Comparison of ENCODE assay signal across 1 cellular context in genomic region chr10:95865814-95866447, GRCh38.
TF ChIP-seq lines count a peak whose summit lies in the region.

No MANE protein-coding gene starts in this region.

TF ChIP-seq in liver, 16 proteins besides CTCF, POLR2A, EP300 and RAD21 (continued from another document):
- no peak for TF ChIP-seq MAX (IDR thresholded peaks at IDR 0.05)
- TF ChIP-seq RXRA (IDR thresholded peaks at IDR 0.05): no peak
- TF ChIP-seq, protein P1, sequence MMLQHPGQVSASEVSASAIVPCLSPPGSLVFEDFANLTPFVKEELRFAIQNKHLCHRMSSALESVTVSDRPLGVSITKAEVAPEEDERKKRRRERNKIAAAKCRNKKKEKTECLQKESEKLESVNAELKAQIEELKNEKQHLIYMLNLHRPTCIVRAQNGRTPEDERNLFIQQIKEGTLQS (IDR thresholded peaks at IDR 0.05): no peak
- no peak for TF ChIP-seq REST (IDR thresholded peaks at IDR 0.05)
- peak; percentile 18 to 48 for TF ChIP-seq HNF4A (conservative IDR thresholded peaks at IDR 0.05)
- peak; percentile 23 for TF ChIP-seq SP1 (IDR thresholded peaks at IDR 0.05)
- TF ChIP-seq EGR1 (IDR thresholded peaks at IDR 0.05; ENCODE audit: low read depth in 2 of 2): no peak
- no peak for TF ChIP-seq YY1 (IDR thresholded peaks at IDR 0.05)
TF ChIP-seq in liver: peak in this region for 2.
